ENCODE assay signal across 10 cellular contexts in the genomic region with DNA sequence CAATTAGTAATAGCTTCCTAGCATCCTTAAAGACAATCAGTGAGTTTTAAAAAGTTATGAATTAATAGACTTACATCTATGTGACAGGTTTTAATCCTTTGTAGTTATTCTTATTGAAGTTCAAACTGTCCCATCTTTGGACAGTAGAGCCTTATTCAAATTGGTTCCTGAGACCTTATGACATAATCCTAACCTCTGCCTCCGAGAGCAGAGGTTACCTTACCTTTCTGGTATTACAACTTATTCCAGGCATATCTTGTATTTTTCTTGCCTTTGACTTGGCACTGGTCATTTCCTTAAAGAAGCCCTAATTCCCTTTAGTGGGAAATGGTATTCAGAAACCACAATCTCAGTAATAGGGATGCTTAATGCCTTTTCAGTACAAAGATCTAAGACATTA. TPM values are rescaled to one million over a fixed set of nuclear protein-coding genes. Genes with fewer than 3 reads are reported as not detected.
"Had no signal": no experiment of that assay in that cellular context is flagged by ENCODE, and none has a peak within 500 bp of the region (broad histone marks: within the 10 kb centered on the region; RNA-seq: fewer than 3 reads in every experiment).

No MANE protein-coding gene starts in this region.

- FAIRE-seq: H1, H54, K562 had no signal

- H2AFZ ChIP-seq: GM23338 had no signal

- H3K4me2 ChIP-seq: GM23338 had no signal

- H3K4me3 ChIP-seq: GM23338, K562 had no signal

- ATAC-seq: GM23338, K562 had no signal

- DNase-seq: H9, HCEC 1CT, IMR-90, KG1 had no signal

- H3K27ac ChIP-seq: HL-60 had no signal

RNA-seq across cellular contexts. Expression of gene COX8C, which starts 35.9 kb away (rescaled TPM):
- total RNA-seq: GM23338, H1, H9, HT1080, IMR-90, K562 had no signal
- polyA plus RNA-seq: H1, IMR-90, K562 had no signal
